ENCODE assay signal across 23 cellular contexts in the genomic region with DNA sequence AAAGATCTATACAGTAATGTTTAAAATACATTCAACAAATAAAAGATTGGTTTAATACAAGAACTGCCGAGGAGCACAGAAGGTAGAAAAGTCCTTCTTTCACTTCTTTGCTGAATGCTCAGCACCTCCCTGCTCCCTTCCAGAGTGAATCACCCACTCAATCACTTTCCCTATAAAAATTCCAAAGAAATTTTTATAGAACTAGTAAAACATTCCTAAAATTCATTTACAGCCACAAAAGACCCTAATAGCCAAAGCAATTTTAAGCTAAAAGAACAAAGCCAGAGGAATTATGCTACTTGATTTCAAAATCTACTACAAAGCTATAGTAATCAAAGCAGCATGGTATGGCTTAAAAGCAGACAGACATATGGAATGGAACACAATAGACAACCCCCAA.
"Had no signal": no experiment of that assay in that cellular context is flagged by ENCODE, and none has a peak within 500 bp of the region (broad histone marks: within the 10 kb centered on the region; RNA-seq: fewer than 3 reads in every experiment).

No MANE protein-coding gene starts in this region.

- DNase-seq: activated CD4-positive, alpha-beta T cell treated with anti-CD3 and anti-CD28 coated beads, Interleukin-2, amount 50 U/mL, for 1 hour; activated CD8-positive, alpha-beta memory T cell treated with anti-CD3 and anti-CD28 coated beads, Interleukin-2, amount 50 U/mL, for 4 hours; activated effector memory CD4-positive, alpha-beta T cell treated with Interleukin-2 at 50 U/mL for 16 hours; activated naive CD4-positive, alpha-beta T cell treated with anti-CD3 and anti-CD28 coated beads, Interleukin-2, amount 10 ng/mL, durations not matched to agents 7 days and 5 days; activated naive CD8-positive, alpha-beta T cell treated with anti-CD3 and anti-CD28 coated beads, Interleukin-2, amount 50 U/mL, for 24 hours; activated T-cell treated with anti-CD3 and anti-CD28 coated beads, Interleukin-2, amount 50 U/mL, for 4 hours; aorta; cerebellar nuclear complex; cortex of kidney; erythroblast; head of caudate nucleus; lower lobe of right lung; posterior cingulate gyrus; stimulated activated CD4-positive, alpha-beta T cell treated with anti-CD3 and anti-CD28 coated beads, Interleukin-2, amount 100 ng/mL, for 24 hours; stimulated activated naive CD8-positive, alpha-beta T cell treated with anti-CD3 and anti-CD28 coated beads, Interleukin-15, Interleukin-2, amounts not matched to agents 100 U/mL and 50 U/mL, for 24 hours; substantia nigra; tibial artery had no signal

- H3K36me3 ChIP-seq: lower lobe of right lung, tibial artery had no signal

- ATAC-seq: activated CD4-positive, CD25-positive, alpha-beta regulatory T cell treated with anti-CD3 and anti-CD28 coated beads, Interleukin-2, amount 50 U/mL, for 24 hours; activated naive CD8-positive, alpha-beta T cell treated with anti-CD3 and anti-CD28 coated beads, Interleukin-2, amount 50 U/mL, for 24 hours; activated T-cell treated with anti-CD3 and anti-CD28 coated beads, Interleukin-2, amount 50 U/mL, for 4 hours; lower lobe of right lung; natural killer cell treated with Interleukin-12 subunit alpha and Interleukin-12 subunit beta and Interleukin-15 and Interleukin-18, amount 100 ng/mL, for 72 hours; stimulated activated naive CD8-positive, alpha-beta T cell treated with anti-CD3 and anti-CD28 coated beads, Interleukin-15, Interleukin-2, amounts not matched to agents 100 U/mL and 50 U/mL, for 24 hours had no signal

- H3K27me3 ChIP-seq: tibial artery had no signal

- H3K4me1 ChIP-seq: lower lobe of right lung, tibial artery had no signal

- H3K27ac ChIP-seq: lower lobe of right lung, tibial artery had no signal

- H3K9me3 ChIP-seq: lower lobe of right lung, tibial artery had no signal

- H3K4me3 ChIP-seq: lower lobe of right lung, tibial artery had no signal

- FAIRE-seq: bronchial epithelial cell, endometrium, frontal cortex, keratinocyte had no signal
